In the genomic region with DNA sequence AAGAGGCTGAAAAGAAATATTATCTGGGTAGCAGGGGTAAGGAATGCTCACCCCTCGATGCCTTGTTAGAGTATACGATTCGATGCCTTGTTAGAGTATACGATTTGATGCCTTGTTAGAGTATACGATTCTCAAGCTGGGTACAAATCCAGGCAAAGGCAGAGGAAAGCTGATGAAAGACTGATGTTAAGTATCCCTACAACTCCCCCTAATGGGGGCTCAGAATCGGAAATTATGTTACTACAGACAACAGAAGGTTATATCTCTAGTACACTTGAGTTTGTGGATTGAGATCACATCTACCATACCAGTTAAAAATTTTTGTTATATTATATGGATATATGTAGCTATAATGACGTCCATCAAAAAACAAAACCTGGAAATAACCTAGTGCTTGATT, we compare ENCODE assay signal across 11 cellular contexts. TPM values are rescaled to one million over a fixed set of nuclear protein-coding genes. Genes with fewer than 3 reads are reported as not detected.
DNase-seq lines count a peak whose midpoint lies in the region; TF ChIP-seq lines count a peak whose summit lies in the region.
"Had no signal": no experiment of that assay in that cellular context is flagged by ENCODE, and none has a peak within 500 bp of the region (broad histone marks: within the 10 kb centered on the region; RNA-seq: fewer than 3 reads in every experiment).

No MANE protein-coding gene starts in this region.

- peak overlapping the region in 6 of 7 donors; percentile 40 to 80 (median 73) for H3K27ac Mint-ChIP-seq in CD14-positive monocyte
- H3K27ac Mint-ChIP-seq: activated naive CD8-positive, alpha-beta T cell treated with anti-CD3 and anti-CD28 coated beads, Interleukin-2, amount 50 U/mL, for 24 hours had no signal

- intact Hi-C loops in CD14-positive monocyte (cut with micrococcal nuclease): no loop called here
- intact Hi-C loops in tibial artery (cut with DNase I; ENCODE audit: low total_unique reads): no loop called here

- no peaks in the 10 kb centered on the region for H3K9me3 Mint-ChIP-seq in CD14-positive monocyte
- H3K9me3 Mint-ChIP-seq: activated naive CD8-positive, alpha-beta T cell treated with anti-CD3 and anti-CD28 coated beads, Interleukin-2, amount 50 U/mL, for 24 hours had no signal

- TF ChIP-seq CTCF in CD14-positive monocyte (IDR thresholded peaks at IDR 0.05) (no peak), VCaP (conservative IDR thresholded peaks at IDR 0.05) (peak; percentile 37; the same call in 1 of the 2 replicates), tibial artery (IDR thresholded peaks at IDR 0.05) (no peak)

- DNase-seq in CD14-positive monocyte (ENCODE audit: low spot score) (no peak), M059J (ENCODE audit: low read depth) (peak; percentile 12), left kidney (ENCODE audit: low read depth, low spot score) (peak; percentile 22), occipital lobe (lab: John Stamatoyannopoulos, UW) (no peak), tibial artery (no peak), NCI-H2029 treated with DMSO at 0.1 percent for 48 hours (lab: John Stamatoyannopoulos, UW) (no peak), ureter (ENCODE audit: low spot score) (no peak)
- DNase-seq: activated CD4-positive, alpha-beta T cell treated with anti-CD3 and anti-CD28 coated beads, Interleukin-2, amount 50 U/mL, for 48 hours; activated naive CD8-positive, alpha-beta T cell treated with anti-CD3 and anti-CD28 coated beads, Interleukin-2, amount 50 U/mL, for 24 hours; transverse colon had no signal

- peak overlapping the region in 1 of 2 donors; percentile 74 for H3K4me3 Mint-ChIP-seq in CD14-positive monocyte
- H3K4me3 Mint-ChIP-seq: activated naive CD8-positive, alpha-beta T cell treated with anti-CD3 and anti-CD28 coated beads, Interleukin-2, amount 50 U/mL, for 24 hours had no signal

- H3K27ac ChIP-seq in VCaP (no peak overlapping the region), tibial artery (no peak overlapping the region)

- no peaks in the 10 kb centered on the region for H3K4me1 ChIP-seq in tibial artery

- H3K36me3 Mint-ChIP-seq in CD14-positive monocyte: no peaks in the 10 kb centered on the region

- H3K27me3 ChIP-seq in tibial artery: no peaks in the 10 kb centered on the region
- H3K27me3 ChIP-seq: transverse colon had no signal

- H3K4me1 Mint-ChIP-seq in CD14-positive monocyte: peaks cover 25% of the 10 kb centered on the region
- H3K4me1 Mint-ChIP-seq: activated naive CD8-positive, alpha-beta T cell treated with anti-CD3 and anti-CD28 coated beads, Interleukin-2, amount 50 U/mL, for 24 hours had no signal

- no peaks in the 10 kb centered on the region for H3K27me3 Mint-ChIP-seq in CD14-positive monocyte (ENCODE audit: low read depth in 3 of 3)
- H3K27me3 Mint-ChIP-seq: activated naive CD8-positive, alpha-beta T cell treated with anti-CD3 and anti-CD28 coated beads, Interleukin-2, amount 50 U/mL, for 24 hours had no signal

- no peaks in the 10 kb centered on the region for H3K9me3 ChIP-seq in tibial artery
- H3K9me3 ChIP-seq: transverse colon had no signal

- H3K36me3 ChIP-seq in tibial artery: peaks cover 0 to 22% (median 9%) of the 10 kb centered on the region in 3 donors
- H3K36me3 ChIP-seq: transverse colon had no signal

- H3K4me3 ChIP-seq in tibial artery: no peak overlapping the region
- H3K4me3 ChIP-seq: transverse colon had no signal

RNA-seq across cellular contexts. Expression of a gene that starts 4.8 kb away (rescaled TPM):
- not detected for polyA plus RNA-seq in CD14-positive monocyte
- total RNA-seq in M059J (2014; rRNA removed; shearing (Covaris generic)): not detected in 2 replicates
- 0.47 TPM for total RNA-seq in occipital lobe
- total RNA-seq in ureter: 0.29 TPM

RNA-seq across cellular contexts. Expression of a gene that starts 22.7 kb away (rescaled TPM):
- polyA plus RNA-seq in CD14-positive monocyte: under 1 TPM; 0.77 to 0.95 TPM
- 15.5 and 33.1 TPM in 2 replicates for total RNA-seq in M059J (2014; rRNA removed; shearing (Covaris generic))
- 65.5 TPM for total RNA-seq in occipital lobe
- 29.4 TPM for total RNA-seq in ureter

RNA-seq across cellular contexts. Expression of a gene that starts 35.7 kb away (rescaled TPM):
- polyA plus RNA-seq in CD14-positive monocyte: under 1 TPM in 1 of 2 donors, not detected in 1; 0.41 TPM
- not detected in 2 replicates for total RNA-seq in M059J (2014; rRNA removed; shearing (Covaris generic))
- total RNA-seq in occipital lobe: 1.2 TPM
- total RNA-seq in ureter: 12.4 TPM

Comparison
In these comparisons a context has a peak if more than half of its experiments do, and no peak if none do; other contexts are left out.
1. DNase-seq: peak in M059J (single experiment) and left kidney (single experiment); none in CD14-positive monocyte (single experiment), occipital lobe (single experiment), tibial artery (0 of 2), NCI-H2029 treated with DMSO at 0.1 percent for 48 hours (single experiment) and ureter (single experiment).